10 cellular contexts compared by ENCODE assay signal in the genomic region with DNA sequence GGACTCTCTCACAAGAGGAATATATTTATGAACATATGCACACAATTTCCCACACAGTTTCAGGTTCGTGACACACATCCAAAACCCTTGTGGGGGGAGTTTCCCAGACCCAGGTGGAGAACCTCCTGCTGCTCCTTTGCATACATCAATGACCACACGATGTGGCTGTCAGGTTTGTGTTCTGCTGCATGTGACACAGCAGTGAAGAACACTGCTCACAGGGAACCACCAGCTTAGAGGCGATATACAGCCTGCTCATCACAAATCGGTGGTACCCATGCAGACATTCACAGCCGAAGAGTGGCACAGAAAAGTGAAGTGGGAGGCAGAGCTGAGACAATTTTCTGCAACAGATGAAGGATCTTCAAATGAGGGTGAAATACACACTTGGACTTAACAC.
DNase-seq lines count a peak whose midpoint lies in the region; ATAC-seq and TF ChIP-seq lines count a peak whose summit lies in the region.
"Had no signal": no experiment of that assay in that cellular context is flagged by ENCODE, and none has a peak within 500 bp of the region (broad histone marks: within the 10 kb centered on the region; RNA-seq: fewer than 3 reads in every experiment).

No MANE protein-coding gene starts in this region.

- H3K27ac ChIP-seq in DOHH2 (ENCODE audit: low read depth, low read length): peak overlapping the region; percentile 38

- H3F3A ChIP-seq in DOHH2 (ENCODE audit: control insufficient read depth, insufficient read depth): no peaks in the 10 kb centered on the region

- DNase-seq in activated T-cell treated with anti-CD3 and anti-CD28 coated beads, Interleukin-2, amount 50 U/mL, for 4 hours: no peak
- DNase-seq in naive thymus-derived CD8-positive, alpha-beta T cell: no peak
- DNase-seq in GDM1 (lab: John Stamatoyannopoulos, UW) (no peak), posterior vena cava (ENCODE audit: low spot score) (no peak), NCI-H187 (lab: John Stamatoyannopoulos, UW) (no peak)
- DNase-seq: erythroblast had no signal

- peak overlapping the region; percentile 5 for H3K4me3 ChIP-seq in DOHH2 (ENCODE audit: low read length)

- no peaks in the 10 kb centered on the region for H4K20me1 ChIP-seq in DOHH2 (ENCODE audit: control insufficient read depth, insufficient read depth, low read depth, low read length)

- POLR2A ChIA-PET in naive thymus-derived CD8-positive, alpha-beta T cell (lab: Charles Lee): no interaction called here

- no peaks in the 10 kb centered on the region for H3K9me3 ChIP-seq in DOHH2 (ENCODE audit: control insufficient read depth, insufficient read depth, low read length)

- ATAC-seq in GM19035 (IDR thresholded peaks at IDR 0.05; ENCODE audit: unreplicated experiment): peak; percentile 87
- ATAC-seq in HG02943 (IDR thresholded peaks at IDR 0.05; ENCODE audit: low read depth, unreplicated experiment): peak; percentile 75
- peak; percentile 77 to 91 for ATAC-seq in activated T-cell treated with anti-CD3 and anti-CD28 coated beads, Interleukin-2, amount 50 U/mL, for 4 hours
- ATAC-seq in naive thymus-derived CD8-positive, alpha-beta T cell: no peak

- H3K4me3 Mint-ChIP-seq in activated T-cell treated with anti-CD3 and anti-CD28 coated beads, Interleukin-2, amount 50 U/mL, for 4 hours: no peak overlapping the region
- no peak overlapping the region for H3K4me3 Mint-ChIP-seq in naive thymus-derived CD8-positive, alpha-beta T cell
- H3K4me3 Mint-ChIP-seq: CD14-positive monocyte had no signal

- peak overlapping the region in 1 of 10 donors; percentile 23 for H3K27ac Mint-ChIP-seq in naive thymus-derived CD8-positive, alpha-beta T cell

- H3K4me1 Mint-ChIP-seq in activated T-cell treated with anti-CD3 and anti-CD28 coated beads, Interleukin-2, amount 50 U/mL, for 4 hours (ENCODE audit: low read depth): peaks cover 10% of the 10 kb centered on the region
- H3K4me1 Mint-ChIP-seq in naive thymus-derived CD8-positive, alpha-beta T cell: peaks cover 0 to 11% (median 0%) of the 10 kb centered on the region in 4 donors

- H3K36me3 ChIP-seq in DOHH2 (ENCODE audit: control insufficient read depth, low read length): peaks cover 14% of the 10 kb centered on the region

- H3K4me2 ChIP-seq in DOHH2 (ENCODE audit: low read length): peak overlapping the region; percentile 35

- no peaks in the 10 kb centered on the region for H3K27me3 ChIP-seq in DOHH2 (ENCODE audit: control insufficient read depth, low read length)

- no peaks in the 10 kb centered on the region for H3K9me3 Mint-ChIP-seq in activated T-cell treated with anti-CD3 and anti-CD28 coated beads, Interleukin-2, amount 50 U/mL, for 4 hours
- H3K9me3 Mint-ChIP-seq in naive thymus-derived CD8-positive, alpha-beta T cell: no peaks in the 10 kb centered on the region
- H3K9me3 Mint-ChIP-seq: CD14-positive monocyte had no signal

- peaks cover 37% of the 10 kb centered on the region for H3K4me1 ChIP-seq in DOHH2 (ENCODE audit: control insufficient read depth, low read length)

- no peaks in the 10 kb centered on the region for H3K27me3 Mint-ChIP-seq in activated T-cell treated with anti-CD3 and anti-CD28 coated beads, Interleukin-2, amount 50 U/mL, for 4 hours (ENCODE audit: low read depth)
- no peaks in the 10 kb centered on the region for H3K27me3 Mint-ChIP-seq in naive thymus-derived CD8-positive, alpha-beta T cell

- intact Hi-C loops in posterior vena cava (cut with DNase I): loop anchor here (1.0 to 10.0 kb wide), 2 partner anchors 138 to 427 kb away; no protein-coding TSS in a partner anchor

- H3K36me3 Mint-ChIP-seq in activated T-cell treated with anti-CD3 and anti-CD28 coated beads, Interleukin-2, amount 50 U/mL, for 4 hours (ENCODE audit: insufficient read depth): peaks cover 22% of the 10 kb centered on the region
- peaks cover 10 to 35% (median 21%) of the 10 kb centered on the region in 3 donors for H3K36me3 Mint-ChIP-seq in naive thymus-derived CD8-positive, alpha-beta T cell

- H3K79me2 ChIP-seq in DOHH2 (ENCODE audit: control insufficient read depth, low read length): no peaks in the 10 kb centered on the region

- no peak for TF ChIP-seq CTCF in DOHH2 (IDR thresholded peaks at IDR 0.05; ENCODE audit: low read depth, low read length, poor library complexity, severe bottlenecking)

- H3K9me2 ChIP-seq in DOHH2 (replicated peaks; ENCODE audit: control insufficient read depth, low read length): no peaks in the 10 kb centered on the region

Comparison
In these comparisons a context has a peak if more than half of its experiments do, and no peak if none do; other contexts are left out.
1. ATAC-seq: peak in GM19035 (single experiment), HG02943 (single experiment) and activated T-cell treated with anti-CD3 and anti-CD28 coated beads, Interleukin-2, amount 50 U/mL, for 4 hours (2 of 2); none in naive thymus-derived CD8-positive, alpha-beta T cell (0 of 2).